Comparison of ENCODE assay signal across 7 cellular contexts in the genomic region with DNA sequence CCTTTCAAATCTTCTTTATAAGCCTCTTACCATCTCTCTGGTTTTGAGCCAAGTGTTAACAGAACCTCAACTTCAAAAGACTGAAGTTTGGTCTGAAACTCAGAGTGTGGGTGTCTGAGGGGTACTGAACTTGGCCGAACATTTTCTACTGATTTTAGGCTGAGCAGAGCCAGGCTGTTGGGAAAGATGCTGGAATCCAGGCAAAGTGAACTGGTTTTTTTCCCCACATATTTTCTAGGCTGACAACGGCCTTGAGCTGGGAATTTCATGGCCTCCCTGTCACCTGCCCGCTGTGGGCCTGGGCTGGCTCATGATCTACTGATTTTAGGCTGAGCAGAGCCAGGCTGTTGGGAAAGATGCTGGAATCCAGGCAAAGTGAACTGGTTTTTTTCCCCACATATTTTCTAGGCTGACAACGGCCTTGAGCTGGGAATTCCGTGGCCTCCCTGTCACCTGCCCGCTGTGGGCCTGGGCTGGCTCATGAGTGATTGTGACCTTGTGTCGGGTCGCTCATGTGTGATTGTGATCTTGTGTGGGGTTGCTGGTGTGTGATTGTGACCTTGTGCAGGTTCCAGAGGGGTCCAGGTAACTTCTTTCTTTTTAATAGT.
DNase-seq lines count a peak whose midpoint lies in the region; FAIRE-seq and TF ChIP-seq lines count a peak whose summit lies in the region.
"Not testable (repeated sequence)": the region's sequence is repeated elsewhere in the genome, so short reads cannot be mapped to it uniquely, and the experiment has no call there.

No MANE protein-coding gene starts in this region.

- FAIRE-seq in kidney (lab: Jason Lieb, UNC) = not testable (repeated sequence)

- not testable (repeated sequence) for H3K27me3 Mint-ChIP-seq in mesothelial cell of epicardium (ENCODE audit: low read depth)

- not testable (repeated sequence) for H3K4me3 ChIP-seq in breast epithelium; fibroblast of villous mesenchyme (ENCODE audit: low read depth, low read length); kidney (ENCODE audit: low read length in 2 of 2); testis

- not testable (repeated sequence) for TF ChIP-seq CTCF in breast epithelium (IDR thresholded peaks at IDR 0.05); fibroblast of villous mesenchyme (IDR thresholded peaks at IDR 0.05; ENCODE audit: insufficient read depth, low read depth, low read length); kidney (IDR thresholded peaks at IDR 0.05; ENCODE audit: borderline replicate concordance, extremely low read depth, insufficient read depth); mesothelial cell of epicardium (IDR thresholded peaks at IDR 0.05; ENCODE audit: unreplicated experiment); testis (IDR thresholded peaks at IDR 0.05)

- not testable (repeated sequence) for H3K9me3 ChIP-seq in breast epithelium; kidney (ENCODE audit: control insufficient read depth in 1 of 2, low read length in 2 of 2); testis

- 31 to 36% methylated on average over 5 to 8 of the region's 8 CpGs for WGBS in testis, 2 donors

- not testable (repeated sequence) for H3K9ac ChIP-seq in kidney (ENCODE audit: low read length in 2 of 2)

- peak overlapping the region; percentile 17 for H3K4me3 Mint-ChIP-seq in mesothelial cell of epicardium

- peak overlapping the region; percentile 95 for H3K27ac Mint-ChIP-seq in mesothelial cell of epicardium

- peaks cover 10% of the 10 kb centered on the region for H3K36me3 Mint-ChIP-seq in mesothelial cell of epicardium

- H3K27ac ChIP-seq in breast epithelium = peak overlapping the region; percentile 61 to 81
- not testable (repeated sequence) for H3K27ac ChIP-seq in kidney (ENCODE audit: low read depth in 2 of 2, low read length in 2 of 2)
- peak overlapping the region in 1 of 2 donors; percentile 69 for H3K27ac ChIP-seq in testis

- H3K27me3 ChIP-seq in breast epithelium, testis: not testable (repeated sequence)

- peak; percentile 77 for DNase-seq in NCI-H510A treated with DMSO at 0.1 percent for 48 hours (lab: John Stamatoyannopoulos, UW)
- peak; percentile 50 to 75 for DNase-seq in breast epithelium (ENCODE audit: low spot score in 2 of 2)
- DNase-seq in fibroblast of villous mesenchyme (ENCODE audit: low read depth) = peak; percentile 60
- DNase-seq in kidney = peak; percentile 37
- peak in 1 of 2 experiments; percentile 36 for DNase-seq in mesothelial cell of epicardium (ENCODE audit: low spot score in 2 of 2, unreplicated experiment in 2 of 2)
- DNase-seq in posterior vena cava (ENCODE audit: low spot score) = peak; percentile 81
- peak; percentile 54 for DNase-seq in testis

- peaks cover 17% of the 10 kb centered on the region for H3K9me3 Mint-ChIP-seq in mesothelial cell of epicardium

- not testable (repeated sequence) for TF ChIP-seq POLR2A in breast epithelium (IDR thresholded peaks at IDR 0.05); testis (IDR thresholded peaks at IDR 0.05)

- intact Hi-C loops in breast epithelium (cut with DNase I; ENCODE audit: low total_unique reads); kidney (cut with DNase I); posterior vena cava (cut with DNase I); testis (cut with DNase I; ENCODE audit: low total_unique reads): not testable (repeated sequence)

- not testable (repeated sequence) for H3K4me1 ChIP-seq in breast epithelium; kidney (ENCODE audit: control insufficient read depth in 1 of 2, insufficient read depth in 1 of 2, low read depth in 1 of 2, low read length in 2 of 2)
- H3K4me1 ChIP-seq in testis = peaks cover 14% of the 10 kb centered on the region

- peaks cover 50% of the 10 kb centered on the region for H3K4me1 Mint-ChIP-seq in mesothelial cell of epicardium

- H3K36me3 ChIP-seq in breast epithelium; kidney (ENCODE audit: control insufficient read depth in 1 of 2, insufficient read depth in 2 of 2, low read length in 2 of 2); testis (ENCODE audit: low read depth, missing control alignments): not testable (repeated sequence)
